1 cellular context compared by ENCODE assay signal in the genomic region with DNA sequence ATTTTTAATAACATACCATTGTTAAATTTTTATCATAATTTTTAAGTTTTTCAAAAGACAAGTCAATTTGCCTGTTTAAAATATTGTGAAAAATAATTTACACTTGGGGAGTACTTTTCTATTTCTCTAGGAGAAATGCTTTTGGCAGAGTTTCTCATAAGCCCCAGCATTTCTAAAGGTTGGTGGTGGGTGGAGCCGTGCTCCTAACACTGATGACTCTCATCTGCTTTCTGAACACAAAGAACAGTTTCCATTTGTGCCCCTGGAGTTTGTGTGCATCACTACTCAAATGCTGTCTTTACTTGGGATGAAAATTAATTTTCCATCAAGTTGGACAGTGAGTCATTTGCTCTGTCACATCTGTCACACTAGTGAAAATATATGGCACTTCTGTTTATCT.
TF ChIP-seq lines count a peak whose summit lies in the region.

No MANE protein-coding gene starts in this region.

TF ChIP-seq in SK-N-SH treated with all-trans-retinoic acid at 6 μM for 48 hours, 23 proteins besides CTCF, POLR2A, EP300 and RAD21:
- TF ChIP-seq CSRNP3 (CRISPR knock-in tag; IDR thresholded peaks at IDR 0.05) = no peak
- TF ChIP-seq ZC3H10 (CRISPR knock-in tag; IDR thresholded peaks at IDR 0.05) = no peak
- no peak for TF ChIP-seq RARB (CRISPR knock-in tag; IDR thresholded peaks at IDR 0.05)
TF ChIP-seq in SK-N-SH treated with all-trans-retinoic acid at 6 μM for 48 hours: peak in this region for 0.
